Comparison of ENCODE assay signal across 1 cellular context in genomic region chr19:17419491-17420266, GRCh38.
TF ChIP-seq lines count a peak whose summit lies in the region.

MVB12A (plus strand) TSS chr19:17420047; CDS start chr19:17420136, 89 bp downstream.

TF ChIP-seq in GM12878, 131 proteins besides CTCF, POLR2A, EP300 and RAD21 (continued from another document and continues in another):
- TF ChIP-seq BCLAF1 (IDR thresholded peaks at IDR 0.05) = no peak
- TF ChIP-seq ZBTB40 (IDR thresholded peaks at IDR 0.05; ENCODE audit: borderline replicate concordance) = peak; percentile 97
- no peak for TF ChIP-seq STAT1 (conservative IDR thresholded peaks at IDR 0.05)
- TF ChIP-seq BACH1 (IDR thresholded peaks at IDR 0.05; ENCODE audit: borderline replicate concordance) = no peak
- TF ChIP-seq MLLT1 (IDR thresholded peaks at IDR 0.05) = peak; percentile 82; the same call in 1 of the 2 replicates
- TF ChIP-seq HSF1 (IDR thresholded peaks at IDR 0.05; ENCODE audit: low read depth, low read length) = no peak
- no peak for TF ChIP-seq ATF2 (IDR thresholded peaks at IDR 0.05; ENCODE audit: low read length)
- peak; percentile 44; the same call in 1 of the 2 replicates for TF ChIP-seq CBFB (IDR thresholded peaks at IDR 0.05; ENCODE audit: low read depth)
- TF ChIP-seq HCFC1 (IDR thresholded peaks at IDR 0.05; ENCODE audit: low read length) = peak; percentile 93
- no peak for TF ChIP-seq HDAC2 (IDR thresholded peaks at IDR 0.05)
- no peak for TF ChIP-seq ZBTB33 (IDR thresholded peaks at IDR 0.05)
- TF ChIP-seq RUNX3 (IDR thresholded peaks at IDR 0.05; ENCODE audit: low read length) = peak; percentile 46; the same call in 1 of the 2 replicates
- TF ChIP-seq SPI1 (IDR thresholded peaks at IDR 0.05; ENCODE audit: borderline replicate concordance, insufficient read depth, low read depth, low read length) = no peak
- TF ChIP-seq MEF2B (IDR thresholded peaks at IDR 0.05; ENCODE audit: partially characterized antibody, poor library complexity, severe bottlenecking) = peak; percentile 64
- no peak for TF ChIP-seq DPF2 (IDR thresholded peaks at IDR 0.05)
- no peak for TF ChIP-seq PML (IDR thresholded peaks at IDR 0.05; ENCODE audit: low read length)
- TF ChIP-seq NR2C1 (IDR thresholded peaks at IDR 0.05) = peak; percentile 71
- no peak for TF ChIP-seq PAX8 (IDR thresholded peaks at IDR 0.05)
- 0 out of 2 replicates have a peak, but pooled peaks have one; percentile 17 for TF ChIP-seq TAF1 (IDR thresholded peaks at IDR 0.05; ENCODE audit: borderline replicate concordance, low read depth, low read length)
- peak; percentile 59 for TF ChIP-seq NRF1 (conservative IDR thresholded peaks at IDR 0.05; ENCODE audit: low read depth, low read length)
- no peak for TF ChIP-seq ASH2L (IDR thresholded peaks at IDR 0.05; ENCODE audit: borderline replicate concordance, low read depth)
- TF ChIP-seq ZNF622 (IDR thresholded peaks at IDR 0.05) = no peak
- peak; percentile 99 for TF ChIP-seq IKZF1 (conservative IDR thresholded peaks at IDR 0.05)
- no peak for TF ChIP-seq ATF3 (IDR thresholded peaks at IDR 0.05; ENCODE audit: borderline replicate concordance, extremely low read depth, low read depth, low read length)
- peak; percentile 73 for TF ChIP-seq PKNOX1 (IDR thresholded peaks at IDR 0.05)
- no peak for TF ChIP-seq SUZ12 (IDR thresholded peaks at IDR 0.05; ENCODE audit: unreplicated experiment)
- TF ChIP-seq ZNF384 (IDR thresholded peaks at IDR 0.05; ENCODE audit: borderline replicate concordance, low read depth, low read length) = peak; percentile 44; the same call in 1 of the 2 replicates
- peak; percentile 65 for TF ChIP-seq RELB (IDR thresholded peaks at IDR 0.05; ENCODE audit: low read depth)
- no peak for TF ChIP-seq ZZZ3 (IDR thresholded peaks at IDR 0.05; ENCODE audit: control insufficient read depth, insufficient read length, low read depth)
- no peak for TF ChIP-seq KLF5 (IDR thresholded peaks at IDR 0.05; ENCODE audit: partially characterized antibody)
- TF ChIP-seq ZNF217 (IDR thresholded peaks at IDR 0.05) = no peak
- 0 out of 2 replicates have a peak, but pooled peaks have one; percentile 29 for TF ChIP-seq ATF7 (IDR thresholded peaks at IDR 0.05; ENCODE audit: low read depth)
- TF ChIP-seq WRNIP1 (IDR thresholded peaks at IDR 0.05; ENCODE audit: borderline replicate concordance, low read depth, low read length) = no peak
- TF ChIP-seq MAX (IDR thresholded peaks at IDR 0.05; ENCODE audit: low read depth, low read length) = peak; percentile 72; the same call in 1 of the 2 replicates
- no peak for TF ChIP-seq CEBPB (IDR thresholded peaks at IDR 0.05; ENCODE audit: borderline replicate concordance in 1 of 2, low read depth in 2 of 2, low read length in 2 of 2)
- no peak for TF ChIP-seq NR2C2 (IDR thresholded peaks at IDR 0.05; ENCODE audit: borderline replicate concordance, control insufficient read depth, insufficient read length, low read depth)
- 0 out of 2 replicates have a peak, but pooled peaks have one; percentile 6 for TF ChIP-seq TBL1XR1 (IDR thresholded peaks at IDR 0.05; ENCODE audit: low read depth, low read length)
- TF ChIP-seq RCOR1 (conservative IDR thresholded peaks at IDR 0.05; ENCODE audit: low read depth, low read length) = no peak
